In the genomic region with DNA sequence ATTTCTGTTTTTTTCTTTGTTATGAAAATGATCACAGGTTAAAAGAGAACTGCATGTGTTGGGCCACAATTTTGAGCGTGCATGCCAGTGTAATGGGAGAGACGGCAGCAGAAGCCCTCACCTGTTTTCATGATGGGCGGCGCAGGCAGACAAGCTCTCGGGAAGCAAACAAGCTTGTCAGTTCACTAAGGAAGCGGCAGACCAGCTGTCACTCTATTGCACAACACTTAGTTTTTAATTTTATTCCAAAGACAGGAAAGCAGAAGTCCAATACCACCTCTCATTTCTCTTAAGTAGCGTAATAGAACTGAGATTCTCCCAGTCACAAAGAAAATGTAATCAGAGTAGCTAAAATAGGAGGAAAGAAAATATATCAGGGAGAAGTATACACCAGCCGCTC, we compare ENCODE assay signal across 13 cellular contexts.
DNase-seq lines count a peak whose midpoint lies in the region; ATAC-seq and TF ChIP-seq lines count a peak whose summit lies in the region.
"Had no signal": no experiment of that assay in that cellular context is flagged by ENCODE, and none has a peak within 500 bp of the region (broad histone marks: within the 10 kb centered on the region; RNA-seq: fewer than 3 reads in every experiment).

No MANE protein-coding gene starts in this region.

- CTCF ChIA-PET in IMR-90 (lab: Yijun Ruan, JAX), result no interaction called here

- no peak overlapping the region for H3K4ac ChIP-seq in IMR-90 (ENCODE audit: low read depth, low read length)

- H2BK120ac ChIP-seq in IMR-90 (ENCODE audit: low read depth, low read length), result no peak overlapping the region

- H3K23ac ChIP-seq in IMR-90 (ENCODE audit: low read depth, low read length), result no peak overlapping the region

- no peaks in the 10 kb centered on the region for H3K36me3 ChIP-seq in IMR-90 (ENCODE audit: control insufficient read depth, insufficient read depth, low read length)
- no peaks in the 10 kb centered on the region for H3K36me3 ChIP-seq in tibial nerve
- H3K36me3 ChIP-seq: heart left ventricle had no signal

- in situ Hi-C loops in IMR-90 (cut with MboI; ENCODE audit: low sequenced_read_pairs), result no loop called here

- H3K4me1 ChIP-seq in IMR-90 (ENCODE audit: control insufficient read depth, insufficient read depth, low read length) (peaks cover 3% of the 10 kb centered on the region; the same call in 1 of the 2 replicates), tibial nerve (peaks cover 0 to 20% (median 9%) of the 10 kb centered on the region in 4 donors)

- H2AK5ac ChIP-seq in IMR-90 (ENCODE audit: low read depth, low read length), result no peak overlapping the region

- TF ChIP-seq CTCF in IMR-90 (conservative IDR thresholded peaks at IDR 0.05; ENCODE audit: low read depth, low read length) (no peak), tibial nerve (IDR thresholded peaks at IDR 0.05) (no peak)

- no peak overlapping the region for H3K4me2 ChIP-seq in IMR-90 (ENCODE audit: low read depth, low read length)

- H3K4me3 ChIP-seq in IMR-90 (ENCODE audit: insufficient read depth, low read depth, low read length), result no peak overlapping the region
- H3K4me3 ChIP-seq in tibial nerve, result no peak overlapping the region
- H3K4me3 ChIP-seq: heart left ventricle had no signal

- no peaks in the 10 kb centered on the region for H3K9me1 ChIP-seq in IMR-90 (ENCODE audit: insufficient read depth, low read length)

- ATAC-seq in IMR-90 (ENCODE audit: low read depth) (no peak), esophagus mucosa (no peak)
- ATAC-seq: activated naive CD4-positive, alpha-beta T cell treated with anti-CD3 and anti-CD28 coated beads, Interleukin-2, amount 50 U/mL, for 72 hours; natural killer cell had no signal

- no CpG with 5 or more reads among the region's 8 CpGs for WGBS in IMR-90 (ENCODE audit: extremely low coverage in 2 of 2, insufficient read length in 1 of 2), 2 experiments
- whole genome bisulfite sequencing in tibial nerve, 2 donors, result 82 to 89% methylated on average over 8 of the region's 8 CpGs

- no peak overlapping the region for H4K5ac ChIP-seq in IMR-90 (ENCODE audit: low read depth, low read length)

- H3K9me3 ChIP-seq in IMR-90 (ENCODE audit: control insufficient read depth, insufficient read depth, low read length), result no peaks in the 10 kb centered on the region
- H3K9me3 ChIP-seq in tibial nerve, result no peaks in the 10 kb centered on the region
- H3K9me3 ChIP-seq: heart left ventricle had no signal

- H4K8ac ChIP-seq in IMR-90 (ENCODE audit: low read depth in 2 of 2, low read length in 2 of 2), result no peak overlapping the region

- H3K56ac ChIP-seq in IMR-90 (ENCODE audit: extremely low read depth, insufficient read depth, low read length), result no peak overlapping the region

- intact Hi-C loops in IMR-90 (cut with micrococcal nuclease), result no loop called here

- H2BK5ac ChIP-seq in IMR-90 (ENCODE audit: low read depth, low read length, poor library complexity, severe bottlenecking), result no peak overlapping the region

- no peak overlapping the region for H2AFZ ChIP-seq in IMR-90 (replicated peaks; ENCODE audit: low read length, poor library complexity)

- TF ChIP-seq POLR2A in IMR-90 (IDR thresholded peaks at IDR 0.05; ENCODE audit: low read depth, low read length) (no peak), tibial nerve (IDR thresholded peaks at IDR 0.05) (no peak)

- H3K18ac ChIP-seq in IMR-90 (ENCODE audit: low read depth, low read length), result no peak overlapping the region

- H2BK15ac ChIP-seq in IMR-90 (ENCODE audit: low read depth, low read length), result no peak overlapping the region

- H4K20me1 ChIP-seq in IMR-90 (ENCODE audit: insufficient read depth, low read length), result no peaks in the 10 kb centered on the region

- dilution Hi-C loops in IMR-90 (cut with HindIII; ENCODE audit: low sequenced_read_pairs, unreplicated experiment), result no loop called here

- no peak for TF ChIP-seq RAD21 in IMR-90 (IDR thresholded peaks at IDR 0.05; ENCODE audit: low read length)

- no TSS peak for BruUV-seq in IMR-90 (replicated peaks; lab: Mats Ljungman, UMichigan)

- no peaks in the 10 kb centered on the region for H3K27me3 ChIP-seq in IMR-90 (ENCODE audit: control insufficient read depth, insufficient read depth, low read length)
- H3K27me3 ChIP-seq in tibial nerve, result no peaks in the 10 kb centered on the region
- H3K27me3 ChIP-seq: heart left ventricle had no signal

- H4K91ac ChIP-seq in IMR-90 (ENCODE audit: insufficient read depth, low read depth, low read length), result no peak overlapping the region

- no peak overlapping the region for H2AK9ac ChIP-seq in IMR-90 (replicated peaks; ENCODE audit: low read depth, low read length, poor library complexity)

- H3K79me1 ChIP-seq in IMR-90 (ENCODE audit: low read depth in 1 of 2, low read length in 2 of 2), result no peaks in the 10 kb centered on the region

- no peak overlapping the region for H3K9ac ChIP-seq in IMR-90 (ENCODE audit: low read depth, low read length)

- DNase-seq in IMR-90 (no peak), NCI-H1694 treated with DMSO at 0.1 percent for 48 hours (lab: John Stamatoyannopoulos, UW) (peak; percentile 91), SHP77 treated with DMSO at 0.1 percent for 48 hours (lab: John Stamatoyannopoulos, UW) (peak; percentile 41), pons (ENCODE audit: low spot score) (peak; percentile 53), cerebellum (ENCODE audit: low spot score) (no peak), tibial nerve (ENCODE audit: low spot score in 2 of 2) (no peak)
- DNase-seq: caudate nucleus; CD8-positive, alpha-beta memory T cell; heart left ventricle; left cardiac atrium; natural killer cell had no signal

- no peak overlapping the region for H2BK20ac ChIP-seq in IMR-90 (ENCODE audit: low read depth, low read length)

- TF ChIP-seq EP300 in tibial nerve (IDR thresholded peaks at IDR 0.05), result peak in 1 of 2 donors; percentile 11

- no peak overlapping the region for H3K27ac ChIP-seq in IMR-90 (ENCODE audit: insufficient read depth, low read length)
- H3K27ac ChIP-seq in tibial nerve, result no peak overlapping the region
- H3K27ac ChIP-seq: heart left ventricle had no signal

- POLR2A ChIA-PET in IMR-90 (lab: Charles Lee; ENCODE audit: unreplicated experiment), result no interaction called here

- H3K14ac ChIP-seq in IMR-90 (replicated peaks; ENCODE audit: low read depth, low read length), result no peak overlapping the region

TF ChIP-seq in IMR-90, 13 proteins besides CTCF, POLR2A, EP300 and RAD21:
- peak; percentile 60 for TF ChIP-seq CEBPB (IDR thresholded peaks at IDR 0.05; ENCODE audit: low read depth, low read length)
- TF ChIP-seq RCOR1 (IDR thresholded peaks at IDR 0.05; ENCODE audit: insufficient replicate concordance, low read length), result no peak
TF ChIP-seq in IMR-90: peak in this region for 1.

Comparison
In these comparisons a context has a peak if more than half of its experiments do, and no peak if none do; other contexts are left out.
1. DNase-seq: peak in NCI-H1694 treated with DMSO at 0.1 percent for 48 hours (single experiment), SHP77 treated with DMSO at 0.1 percent for 48 hours (single experiment) and pons (single experiment); none in IMR-90 (single experiment), cerebellum (single experiment) and tibial nerve (0 of 2).